Comparison of ENCODE assay signal across 11 cellular contexts in genomic region chr17:57999010-57999495, GRCh38. TPM values are rescaled to one million over a fixed set of nuclear protein-coding genes. Genes with fewer than 3 reads are reported as not detected.
A peak's percentile ranks its signal among the peaks of the same experiment; 100 is the strongest.
DNase-seq lines count a peak whose midpoint lies in the region; ATAC-seq and TF ChIP-seq lines count a peak whose summit lies in the region.
"Had no signal": no experiment of that assay in that cellular context is flagged by ENCODE, and none has a peak within 500 bp of the region (broad histone marks: within the 10 kb centered on the region; RNA-seq: fewer than 3 reads in every experiment).

No MANE protein-coding gene starts in this region.

- H3K4me3 Mint-ChIP-seq in activated naive CD4-positive, alpha-beta T cell treated with anti-CD3 and anti-CD28 coated beads for 36 hours: no peak overlapping the region
- H3K4me3 Mint-ChIP-seq in activated naive CD4-positive, alpha-beta T cell treated with anti-CD3 and anti-CD28 coated beads, Interleukin-2, amount 10 ng/mL, durations not matched to agents 7 days and 5 days: no peak overlapping the region
- H3K4me3 Mint-ChIP-seq in activated naive CD8-positive, alpha-beta T cell treated with anti-CD3 and anti-CD28 coated beads for 36 hours: no peak overlapping the region
- H3K4me3 Mint-ChIP-seq: H9 had no signal

- POLR2A ChIA-PET in HCT116 (lab: Charles Lee): interaction anchor here (0.5 to 6.6 kb wide), 15 partner anchors 9 to 742 kb away, joined by 3 to 53 read pairs (median 3); partner anchors contain the start of genes DYNLL2, MRPS23 and VEZF1

- ATAC-seq in HCT116 (no peak), psoas muscle (no peak), HG03520 (IDR thresholded peaks at IDR 0.05; ENCODE audit: unreplicated experiment) (no peak)

- H3K27me3 ChIP-seq in HCT116 (ENCODE audit: insufficient read depth, low read length) (no peaks in the 10 kb centered on the region), psoas muscle (ENCODE audit: insufficient read depth in 3 of 3, low read length in 2 of 3) (no peaks in the 10 kb centered on the region)

- H3K27ac ChIP-seq in HCT116 (ENCODE audit: low read depth, low read length): no peak overlapping the region
- H3K27ac ChIP-seq in psoas muscle: peak overlapping the region; percentile 44

- DNase-seq in activated naive CD4-positive, alpha-beta T cell treated with anti-CD3 and anti-CD28 coated beads for 36 hours: no peak
- no peak for DNase-seq in activated naive CD4-positive, alpha-beta T cell treated with anti-CD3 and anti-CD28 coated beads, Interleukin-2, amount 10 ng/mL, durations not matched to agents 7 days and 5 days
- DNase-seq in HCT116 (ENCODE audit: low read depth, low spot score) (no peak), psoas muscle (no peak), NCI-H82 treated with DMSO at 0.1 percent for 48 hours (lab: John Stamatoyannopoulos, UW; ENCODE audit: unreplicated experiment) (no peak), NCI-H226 (no peak)
- no peak for DNase-seq in activated naive CD8-positive, alpha-beta T cell treated with anti-CD3 and anti-CD28 coated beads for 36 hours
- DNase-seq: Calu3, H9, WERI-Rb-1 had no signal

- peak overlapping the region; percentile 59 for H3K27ac Mint-ChIP-seq in activated naive CD4-positive, alpha-beta T cell treated with anti-CD3 and anti-CD28 coated beads for 36 hours
- H3K27ac Mint-ChIP-seq in activated naive CD4-positive, alpha-beta T cell treated with anti-CD3 and anti-CD28 coated beads, Interleukin-2, amount 10 ng/mL, durations not matched to agents 7 days and 5 days: no peak overlapping the region
- peak overlapping the region; percentile 60 for H3K27ac Mint-ChIP-seq in activated naive CD8-positive, alpha-beta T cell treated with anti-CD3 and anti-CD28 coated beads for 36 hours

- no peaks in the 10 kb centered on the region for H3K9me2 ChIP-seq in HCT116 (ENCODE audit: insufficient read depth)

- TF ChIP-seq CTCF in HCT116 (IDR thresholded peaks at IDR 0.05 in 2 of 3, conservative IDR thresholded peaks at IDR 0.05 in 1 of 3; ENCODE audit: borderline replicate concordance in 1 of 3, insufficient read depth in 1 of 3, low read depth in 2 of 3, low read length in 2 of 3): no peak
- no peak for TF ChIP-seq CTCF in psoas muscle (IDR thresholded peaks at IDR 0.05)

- H4K20me1 ChIP-seq in HCT116 (ENCODE audit: insufficient read depth): peaks cover 62% of the 10 kb centered on the region

- H3K4me1 Mint-ChIP-seq in activated naive CD4-positive, alpha-beta T cell treated with anti-CD3 and anti-CD28 coated beads for 36 hours (ENCODE audit: low read depth): peaks cover 89% of the 10 kb centered on the region
- H3K4me1 Mint-ChIP-seq in activated naive CD4-positive, alpha-beta T cell treated with anti-CD3 and anti-CD28 coated beads, Interleukin-2, amount 10 ng/mL, durations not matched to agents 7 days and 5 days: peaks cover 63% of the 10 kb centered on the region
- peaks cover 84% of the 10 kb centered on the region for H3K4me1 Mint-ChIP-seq in activated naive CD8-positive, alpha-beta T cell treated with anti-CD3 and anti-CD28 coated beads for 36 hours

- no peaks in the 10 kb centered on the region for H3K9me3 Mint-ChIP-seq in activated naive CD4-positive, alpha-beta T cell treated with anti-CD3 and anti-CD28 coated beads for 36 hours
- no peaks in the 10 kb centered on the region for H3K9me3 Mint-ChIP-seq in activated naive CD4-positive, alpha-beta T cell treated with anti-CD3 and anti-CD28 coated beads, Interleukin-2, amount 10 ng/mL, durations not matched to agents 7 days and 5 days
- no peaks in the 10 kb centered on the region for H3K9me3 Mint-ChIP-seq in activated naive CD8-positive, alpha-beta T cell treated with anti-CD3 and anti-CD28 coated beads for 36 hours
- H3K9me3 Mint-ChIP-seq: H9 had no signal

- RAD21 ChIA-PET in HCT116 (lab: Charles Lee; ENCODE audit: low non-redundant PET in 1 of 2, low total read pairs in 2 of 2, uncharacterized antibody in 2 of 2, unreplicated experiment in 2 of 2): interaction anchor here (0.5 to 1.4 kb wide), 7 partner anchors 9 to 163 kb away, joined by 3 to 7 read pairs (median 4); partner anchors contain the start of gene VEZF1 (in 2 of the 2)

- TF ChIP-seq RAD21 in HCT116 (IDR thresholded peaks at IDR 0.05; ENCODE audit: low read depth): no peak

- CTCF ChIA-PET in activated naive CD4-positive, alpha-beta T cell treated with anti-CD3 and anti-CD28 coated beads for 36 hours (lab: Charles Lee): interaction anchor here (0.5 to 4.7 kb wide), 25 partner anchors 8 to 173 kb away, joined by 3 to 34 read pairs (median 4); partner anchors contain the start of gene VEZF1
- CTCF ChIA-PET in activated naive CD4-positive, alpha-beta T cell treated with anti-CD3 and anti-CD28 coated beads, Interleukin-2, amount 10 ng/mL, durations not matched to agents 7 days and 5 days (lab: Charles Lee): interaction anchor here (0.7 to 10.9 kb wide), 30 partner anchors 10 to 906 kb away, joined by 3 to 207 read pairs (median 4); partner anchors contain the start of genes MRPS23 and VEZF1
- CTCF ChIA-PET in HCT116 (lab: Charles Lee): interaction anchor here (0.6 to 15.4 kb wide), 42 partner anchors 9 to 755 kb away, joined by 3 to 288 read pairs (median 4); partner anchors contain the start of genes CUEDC1, DYNLL2, SRSF1 and VEZF1

- no peak overlapping the region for H2AFZ ChIP-seq in HCT116 (ENCODE audit: low read depth, low read length, poor library complexity, severe bottlenecking)

- H3K4me2 ChIP-seq in HCT116 (ENCODE audit: low read length): peak overlapping the region; percentile 1; the same call in 1 of the 2 replicates

- H3K4me3 ChIP-seq in HCT116 (replicated peaks in 1 of 2; ENCODE audit: low read depth in 1 of 2, low read length in 2 of 2) (no peak overlapping the region), psoas muscle (no peak overlapping the region)

- H3K36me3 ChIP-seq in HCT116 (ENCODE audit: control insufficient read depth in 1 of 2, insufficient read depth in 2 of 2, low read length in 2 of 2) (peaks cover 56 to 78% of the 10 kb centered on the region in 2 experiments), psoas muscle (ENCODE audit: insufficient read depth in 1 of 2, low read depth in 1 of 2) (peaks cover 12 to 73% of the 10 kb centered on the region in 2 donors)

- H3K9me3 ChIP-seq in HCT116 (ENCODE audit: control insufficient read depth in 1 of 2, insufficient read depth in 1 of 2, low read depth in 1 of 2, low read length in 2 of 2) (no peaks in the 10 kb centered on the region), psoas muscle (no peaks in the 10 kb centered on the region)

- no peak for TF ChIP-seq POLR2A in HCT116 (IDR thresholded peaks at IDR 0.05; ENCODE audit: borderline replicate concordance, extremely low read depth, insufficient read depth, insufficient read length)

- H3K4me1 ChIP-seq in HCT116 (ENCODE audit: control insufficient read depth in 1 of 2, insufficient read depth in 2 of 2, low read length in 2 of 2) (peaks cover 11 to 58% of the 10 kb centered on the region in 2 experiments; a peak in 3 of 4 replicates), psoas muscle (peaks cover 60% of the 10 kb centered on the region)

- peaks cover 40% of the 10 kb centered on the region for H3K36me3 Mint-ChIP-seq in activated naive CD4-positive, alpha-beta T cell treated with anti-CD3 and anti-CD28 coated beads for 36 hours (ENCODE audit: low read depth)
- peaks cover 46% of the 10 kb centered on the region for H3K36me3 Mint-ChIP-seq in activated naive CD4-positive, alpha-beta T cell treated with anti-CD3 and anti-CD28 coated beads, Interleukin-2, amount 10 ng/mL, durations not matched to agents 7 days and 5 days
- H3K36me3 Mint-ChIP-seq in activated naive CD8-positive, alpha-beta T cell treated with anti-CD3 and anti-CD28 coated beads for 36 hours: peaks cover 48% of the 10 kb centered on the region

- peaks cover 68% of the 10 kb centered on the region for H3K79me2 ChIP-seq in HCT116 (ENCODE audit: insufficient read depth, low read length)

- no peaks in the 10 kb centered on the region for H3K27me3 Mint-ChIP-seq in activated naive CD4-positive, alpha-beta T cell treated with anti-CD3 and anti-CD28 coated beads for 36 hours (ENCODE audit: low read depth)
- H3K27me3 Mint-ChIP-seq in activated naive CD4-positive, alpha-beta T cell treated with anti-CD3 and anti-CD28 coated beads, Interleukin-2, amount 10 ng/mL, durations not matched to agents 7 days and 5 days: no peaks in the 10 kb centered on the region
- H3K27me3 Mint-ChIP-seq in activated naive CD8-positive, alpha-beta T cell treated with anti-CD3 and anti-CD28 coated beads for 36 hours: no peaks in the 10 kb centered on the region

- H3K9ac ChIP-seq in HCT116 (ENCODE audit: low read length): no peak overlapping the region

- BruUV-seq in HCT116 (replicated peaks; lab: Mats Ljungman, UMichigan): no TSS peak

- intact Hi-C loops in activated naive CD4-positive, alpha-beta T cell treated with anti-CD3 and anti-CD28 coated beads for 36 hours (cut with micrococcal nuclease): loop anchor here (1.0 to 5.0 kb wide), 4 partner anchors 11 to 173 kb away; partner anchors contain the start of gene VEZF1
- intact Hi-C loops in HCT116 (cut with micrococcal nuclease): loop anchor here (1.0 to 5.0 kb wide), 3 partner anchors 114 to 867 kb away; no protein-coding TSS in a partner anchor
- intact Hi-C loops in psoas muscle (cut with DNase I): loop anchor here (10.0 kb wide), 1 partner anchor 874 kb away; no protein-coding TSS in a partner anchor

RNA-seq across cellular contexts. Expression of gene SRSF1, which starts 8.0 kb away (rescaled TPM):
- 100 to 1,000 TPM; 248 to 257 TPM for total RNA-seq in activated naive CD4-positive, alpha-beta T cell treated with anti-CD3 and anti-CD28 coated beads for 36 hours
- total RNA-seq in HCT116 (2021; ENCODE audit: unreplicated experiment) (434 TPM), psoas muscle (100 to 1,000 TPM in 2 of 4 donors, 10 to 100 TPM in 2; 71.2 to 141 (median 100) TPM)
- 157 and 231 TPM in 2 replicates for polyA plus RNA-seq in HCT116 (2012)
- total RNA-seq in activated naive CD8-positive, alpha-beta T cell treated with anti-CD3 and anti-CD28 coated beads for 36 hours: 100 to 1,000 TPM; 441 to 469 TPM
- polyA plus RNA-seq in psoas muscle: 100 to 1,000 TPM in 1 of 3 donors, 10 to 100 TPM in 2; 61.2 to 128 (median 93.7) TPM

RNA-seq across cellular contexts. Expression of gene VEZF1, which starts 11.0 kb away (rescaled TPM):
- 10 to 100 TPM; 21.7 to 22.0 TPM for total RNA-seq in activated naive CD4-positive, alpha-beta T cell treated with anti-CD3 and anti-CD28 coated beads for 36 hours
- total RNA-seq in HCT116 (2021; ENCODE audit: unreplicated experiment) (70.2 TPM), psoas muscle (10 to 100 TPM; 45.7 to 92.5 (median 70.7) TPM)
- 50.5 and 55.6 TPM in 2 replicates for polyA plus RNA-seq in HCT116 (2012)
- total RNA-seq in activated naive CD8-positive, alpha-beta T cell treated with anti-CD3 and anti-CD28 coated beads for 36 hours: 10 to 100 TPM; 22.8 to 23.0 TPM
- 10 to 100 TPM; 30.6 to 50.5 (median 36.6) TPM for polyA plus RNA-seq in psoas muscle

RNA-seq across cellular contexts. Expression of gene CUEDC1, which starts 43.8 kb away (rescaled TPM):
- total RNA-seq in activated naive CD4-positive, alpha-beta T cell treated with anti-CD3 and anti-CD28 coated beads for 36 hours: under 1 TPM; 0.47 to 0.69 TPM
- 60.2 TPM for total RNA-seq in HCT116 (2021; ENCODE audit: unreplicated experiment)
- 54.1 and 58.2 TPM in 2 replicates for polyA plus RNA-seq in HCT116 (2012)
- under 1 TPM; 0.14 to 0.18 TPM for total RNA-seq in activated naive CD8-positive, alpha-beta T cell treated with anti-CD3 and anti-CD28 coated beads for 36 hours
- total RNA-seq in psoas muscle: 10 to 100 TPM; 31.1 to 67.2 (median 47.4) TPM
- 10 to 100 TPM; 28.0 to 56.5 (median 46.4) TPM for polyA plus RNA-seq in psoas muscle

Comparison
In these comparisons a context has a peak if more than half of its experiments do, and no peak if none do; other contexts are left out.
1. RNA of gene CUEDC1, which starts 43.8 kb away (total RNA-seq): 60.2 TPM in HCT116 (single experiment) and 31.1 to 67.2 TPM in psoas muscle; 0.47 to 0.69 TPM in activated naive CD4-positive, alpha-beta T cell treated with anti-CD3 and anti-CD28 coated beads for 36 hours and 0.14 to 0.18 TPM in activated naive CD8-positive, alpha-beta T cell treated with anti-CD3 and anti-CD28 coated beads for 36 hours; every median in the first group is over 10 times any median in the second.